Comparison of ENCODE assay signal across 10 cellular contexts in genomic region chr11:93528757-93529639, GRCh38. TPM values are rescaled to one million over a fixed set of nuclear protein-coding genes. Genes with fewer than 3 reads are reported as not detected.
DNase-seq lines count a peak whose midpoint lies in the region; ATAC-seq and TF ChIP-seq lines count a peak whose summit lies in the region.
"Had no signal": no experiment of that assay in that cellular context is flagged by ENCODE, and none has a peak within 500 bp of the region (broad histone marks: within the 10 kb centered on the region; RNA-seq: fewer than 3 reads in every experiment).

No MANE protein-coding gene starts in this region.

- no peak for ATAC-seq in activated T-cell treated with anti-CD3 and anti-CD28 coated beads, Interleukin-2, amount 50 U/mL, for 72 hours (replicated peaks in 1 of 2)
- no peak for ATAC-seq in activated T-cell treated with anti-CD3 and anti-CD28 coated beads, Interleukin-2, amount 50 U/mL, for 4 hours
- ATAC-seq in GM18867 (IDR thresholded peaks at IDR 0.05; ENCODE audit: unreplicated experiment) = no peak

- H3K27ac Mint-ChIP-seq in activated T-cell treated with anti-CD3 and anti-CD28 coated beads, Interleukin-2, amount 50 U/mL, for 72 hours = peak overlapping the region; percentile 44

- no peak for DNase-seq in activated T-cell treated with anti-CD3 and anti-CD28 coated beads, Interleukin-2, amount 50 U/mL, for 72 hours
- no peak for DNase-seq in activated T-cell treated with anti-CD3 and anti-CD28 coated beads, Interleukin-2, amount 50 U/mL, for 4 hours
- DNase-seq in uterus = peak; percentile 20 to 31
- DNase-seq in medulla oblongata (ENCODE audit: extremely low spot score) = no peak
- DNase-seq in C1 segment of cervical spinal cord (lab: John Stamatoyannopoulos, UW) = no peak
- DNase-seq: activated CD4-positive, alpha-beta T cell treated with anti-CD3 and anti-CD28 coated beads for 4 hours; endodermal cell had no signal

- TF ChIP-seq POLR2A in uterus (IDR thresholded peaks at IDR 0.05) = peak in 1 of 2 donors; percentile 14

- H3K27ac ChIP-seq in cingulate gyrus (ENCODE audit: low read depth, low read length) (peak overlapping the region; percentile 21), uterus (peak overlapping the region; percentile 77 to 84)

- H3K27me3 ChIP-seq in mucosa of stomach (ENCODE audit: control insufficient read depth, insufficient read depth, low read length) (no peaks in the 10 kb centered on the region), uterus (no peaks in the 10 kb centered on the region)

- H3K4me1 ChIP-seq in mucosa of stomach (ENCODE audit: control insufficient read depth, insufficient read depth, low read length) (peaks cover 51% of the 10 kb centered on the region), uterus (peaks cover 0 to 12% of the 10 kb centered on the region in 2 donors)

- H3K36me3 ChIP-seq in mucosa of stomach (ENCODE audit: control insufficient read depth, insufficient read depth, low read length) (no peaks in the 10 kb centered on the region), uterus (no peaks in the 10 kb centered on the region)

- no peaks in the 10 kb centered on the region for H3K9me3 Mint-ChIP-seq in activated T-cell treated with anti-CD3 and anti-CD28 coated beads, Interleukin-2, amount 50 U/mL, for 72 hours
- no peaks in the 10 kb centered on the region for H3K9me3 Mint-ChIP-seq in activated T-cell treated with anti-CD3 and anti-CD28 coated beads, Interleukin-2, amount 50 U/mL, for 4 hours
- H3K9me3 Mint-ChIP-seq: endodermal cell had no signal

- H3K9me3 ChIP-seq in mucosa of stomach (ENCODE audit: control insufficient read depth, low read length) (no peaks in the 10 kb centered on the region), uterus (no peaks in the 10 kb centered on the region)

- H3K36me3 Mint-ChIP-seq in activated T-cell treated with anti-CD3 and anti-CD28 coated beads, Interleukin-2, amount 50 U/mL, for 72 hours (ENCODE audit: insufficient read depth in 2 of 2) = no peaks in the 10 kb centered on the region
- H3K36me3 Mint-ChIP-seq in activated T-cell treated with anti-CD3 and anti-CD28 coated beads, Interleukin-2, amount 50 U/mL, for 4 hours (ENCODE audit: insufficient read depth) = no peaks in the 10 kb centered on the region

- peaks cover 76% of the 10 kb centered on the region for H3K4me1 Mint-ChIP-seq in activated T-cell treated with anti-CD3 and anti-CD28 coated beads, Interleukin-2, amount 50 U/mL, for 72 hours (ENCODE audit: low read depth)
- peaks cover 52% of the 10 kb centered on the region for H3K4me1 Mint-ChIP-seq in activated T-cell treated with anti-CD3 and anti-CD28 coated beads, Interleukin-2, amount 50 U/mL, for 4 hours (ENCODE audit: low read depth)

- H3K9ac ChIP-seq in mucosa of stomach (ENCODE audit: low read length) = peak overlapping the region; percentile 19

- H3K4me3 Mint-ChIP-seq in activated T-cell treated with anti-CD3 and anti-CD28 coated beads, Interleukin-2, amount 50 U/mL, for 72 hours = peak overlapping the region in 1 of 2 donors; percentile 39
- H3K4me3 Mint-ChIP-seq in activated T-cell treated with anti-CD3 and anti-CD28 coated beads, Interleukin-2, amount 50 U/mL, for 4 hours = no peak overlapping the region
- H3K4me3 Mint-ChIP-seq: endodermal cell had no signal

- TF ChIP-seq CTCF in uterus (IDR thresholded peaks at IDR 0.05) = no peak

- no peaks in the 10 kb centered on the region for H3K27me3 Mint-ChIP-seq in activated T-cell treated with anti-CD3 and anti-CD28 coated beads, Interleukin-2, amount 50 U/mL, for 72 hours (ENCODE audit: low read depth)
- H3K27me3 Mint-ChIP-seq in activated T-cell treated with anti-CD3 and anti-CD28 coated beads, Interleukin-2, amount 50 U/mL, for 4 hours (ENCODE audit: low read depth) = no peaks in the 10 kb centered on the region

- H3K4me3 ChIP-seq in mucosa of stomach (ENCODE audit: low read length) (no peak overlapping the region), uterus (no peak overlapping the region)

- intact Hi-C loops in uterus (cut with DNase I; ENCODE audit: low total_unique reads) = no loop called here

RNA-seq across cellular contexts. Expression of gene SMCO4, which starts 14.2 kb away (rescaled TPM):
- total RNA-seq in activated T-cell treated with anti-CD3 and anti-CD28 coated beads, Interleukin-2, amount 50 U/mL, for 72 hours = 10 to 100 TPM; 28.4 to 36.1 TPM
- total RNA-seq in activated T-cell treated with anti-CD3 and anti-CD28 coated beads, Interleukin-2, amount 50 U/mL, for 4 hours = 10 to 100 TPM in 2 of 3 donors, 1 to 10 TPM in 1; 9.3 to 12.0 (median 11.9) TPM
- 10 to 100 TPM in 3 of 4 donors, 1 to 10 TPM in 1; 7.2 to 30.0 (median 17.7) TPM for total RNA-seq in uterus

Comparison
In these comparisons a context has a peak if more than half of its experiments do, and no peak if none do; other contexts are left out.
1. DNase-seq: peak in uterus (2 of 2); none in activated T-cell treated with anti-CD3 and anti-CD28 coated beads, Interleukin-2, amount 50 U/mL, for 72 hours (0 of 2), activated T-cell treated with anti-CD3 and anti-CD28 coated beads, Interleukin-2, amount 50 U/mL, for 4 hours (single experiment), medulla oblongata (single experiment) and C1 segment of cervical spinal cord (0 of 14).